8 cellular contexts compared by ENCODE assay signal in the genomic region with DNA sequence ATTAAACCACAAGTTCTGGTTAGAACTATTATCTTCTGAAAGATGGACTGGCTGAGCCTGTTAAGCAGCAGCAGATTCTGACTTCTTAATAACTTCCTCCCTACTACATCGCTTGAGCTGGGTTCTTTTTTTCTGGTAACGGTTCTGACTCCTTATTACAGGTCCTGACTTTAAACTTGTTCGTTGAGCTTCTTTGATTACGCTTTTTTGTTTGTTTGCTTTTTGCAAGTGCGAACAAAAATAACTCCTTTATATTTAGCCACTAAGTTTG. TPM values are rescaled to one million over a fixed set of nuclear protein-coding genes. Genes with fewer than 3 reads are reported as not detected.
DNase-seq lines count a peak whose midpoint lies in the region; ATAC-seq and TF ChIP-seq lines count a peak whose summit lies in the region.

No MANE protein-coding gene starts in this region.

- H3K27ac Mint-ChIP-seq in CD4-positive, CD25-positive, alpha-beta regulatory T cell = peak overlapping the region; percentile 91 to 98 (median 94)
- H3K27ac Mint-ChIP-seq in nephron = peak overlapping the region; percentile 95 to 97 (median 96)

- intact Hi-C loops in dorsolateral prefrontal cortex (cut with DNase I) (loop anchor here (5.0 to 10.0 kb wide), 4 partner anchors 85 to 170 kb away; a partner anchor contains a TSS), posterior vena cava (cut with DNase I) (loop anchor here in 1 of 2 donors (5.0 kb wide), 1 partner anchor 115 kb away; no protein-coding TSS in a partner anchor)

- no peaks in the 10 kb centered on the region for H3K9me3 ChIP-seq in CD4-positive, CD25-positive, alpha-beta regulatory T cell (ENCODE audit: control insufficient read depth in 2 of 2, low read length in 2 of 2)

- H3K9me3 Mint-ChIP-seq in CD4-positive, CD25-positive, alpha-beta regulatory T cell = no peaks in the 10 kb centered on the region
- no peaks in the 10 kb centered on the region for H3K9me3 Mint-ChIP-seq in nephron

- peaks cover 4 to 48% (median 34%) of the 10 kb centered on the region in 4 donors for H3K4me1 Mint-ChIP-seq in CD4-positive, CD25-positive, alpha-beta regulatory T cell
- peaks cover 34% of the 10 kb centered on the region for H3K4me1 Mint-ChIP-seq in nephron

- H3K4me1 ChIP-seq in CD4-positive, CD25-positive, alpha-beta regulatory T cell (ENCODE audit: control insufficient read depth, insufficient read depth, low read length, poor library complexity, severe bottlenecking) = peaks cover 26% of the 10 kb centered on the region

- DNase-seq in CD4-positive, CD25-positive, alpha-beta regulatory T cell = peak in 2 of 3 donors; percentile 9 to 34
- DNase-seq in LNCaP clone FGC (ENCODE audit: low read depth) = no peak
- no peak for DNase-seq in dorsolateral prefrontal cortex
- no peak for DNase-seq in NCI-H345 (lab: John Stamatoyannopoulos, UW)
- no peak for DNase-seq in ACHN
- DNase-seq in activated gamma-delta T cell (lab: John Stamatoyannopoulos, UW) = no peak
- DNase-seq in posterior vena cava (ENCODE audit: low spot score) = no peak

- TF ChIP-seq CTCF in LNCaP clone FGC (IDR thresholded peaks at IDR 0.05; ENCODE audit: control insufficient read depth, extremely low read depth, insufficient read depth) (no peak), dorsolateral prefrontal cortex (IDR thresholded peaks at IDR 0.05 in 54 of 56, conservative IDR thresholded peaks at IDR 0.05 in 2 of 56; ENCODE audit: low read depth in 1 of 56, partially characterized antibody in 56 of 56) (no peak), nephron (IDR thresholded peaks at IDR 0.05; ENCODE audit: unreplicated experiment in 3 of 3) (no peak)

- H3K36me3 ChIP-seq in CD4-positive, CD25-positive, alpha-beta regulatory T cell (ENCODE audit: control insufficient read depth, insufficient read depth, low read length) = no peaks in the 10 kb centered on the region

- H3K4me3 Mint-ChIP-seq in CD4-positive, CD25-positive, alpha-beta regulatory T cell = peak overlapping the region; percentile 94 to 100 (median 98)
- peak overlapping the region; percentile 93 to 100 (median 98) for H3K4me3 Mint-ChIP-seq in nephron

- ATAC-seq in CD4-positive, CD25-positive, alpha-beta regulatory T cell (ENCODE audit: low read depth in 2 of 2) = no peak

- no peaks in the 10 kb centered on the region for H3K36me3 Mint-ChIP-seq in CD4-positive, CD25-positive, alpha-beta regulatory T cell
- no peaks in the 10 kb centered on the region for H3K36me3 Mint-ChIP-seq in nephron (ENCODE audit: low read depth)

- peak overlapping the region; percentile 80 for H3K27ac ChIP-seq in CD4-positive, CD25-positive, alpha-beta regulatory T cell (ENCODE audit: insufficient read depth, low read length, poor library complexity, severe bottlenecking)
- peak overlapping the region in 34 of 59 donors; percentile 4 to 97 (median 92) for H3K27ac ChIP-seq in dorsolateral prefrontal cortex

- no peaks in the 10 kb centered on the region for H3K27me3 ChIP-seq in CD4-positive, CD25-positive, alpha-beta regulatory T cell (ENCODE audit: control insufficient read depth, insufficient read depth, low read length)
- H3K27me3 ChIP-seq in dorsolateral prefrontal cortex = no peaks in the 10 kb centered on the region

- no peaks in the 10 kb centered on the region for H3K27me3 Mint-ChIP-seq in CD4-positive, CD25-positive, alpha-beta regulatory T cell
- peaks cover 4% of the 10 kb centered on the region for H3K27me3 Mint-ChIP-seq in nephron (ENCODE audit: low read depth)

- in situ Hi-C loops in ACHN (cut with HindIII; ENCODE audit: low pct_ligation_motif_present, low pct_unique_long_range_greater_than_20kb, low sequenced_read_pairs) = no loop called here

- H3K4me3 ChIP-seq in CD4-positive, CD25-positive, alpha-beta regulatory T cell (ENCODE audit: low read depth, low read length) = peak overlapping the region; percentile 95
- peak overlapping the region; percentile 86 for H3K4me3 ChIP-seq in LNCaP clone FGC (ENCODE audit: low read depth, low read length)
- peak overlapping the region; percentile 48 to 99 (median 92) for H3K4me3 ChIP-seq in dorsolateral prefrontal cortex

RNA-seq across cellular contexts. Expression of a gene that starts 1.1 kb away (rescaled TPM):
- 35.6 TPM for total RNA-seq in CD4-positive, CD25-positive, alpha-beta regulatory T cell
- 10 to 100 TPM in 1 of 4 donors, 1 to 10 TPM in 3; 7.9 to 11.7 (median 8.8) TPM for polyA plus RNA-seq in CD4-positive, CD25-positive, alpha-beta regulatory T cell
- total RNA-seq in dorsolateral prefrontal cortex = 10 to 100 TPM; 22.9 to 40.0 (median 30.5) TPM
- total RNA-seq in posterior vena cava = 10 to 100 TPM; 23.3 to 32.8 TPM

RNA-seq across cellular contexts. Expression of a gene that starts 22.0 kb away (rescaled TPM):
- total RNA-seq in CD4-positive, CD25-positive, alpha-beta regulatory T cell = not detected
- polyA plus RNA-seq in CD4-positive, CD25-positive, alpha-beta regulatory T cell = not detected
- 1 to 10 TPM in 3 of 120 experiments, under 1 TPM in 11, not detected in 106; 0.13 to 1.2 (median 0.40) TPM for total RNA-seq in dorsolateral prefrontal cortex
- under 1 TPM in 1 of 2 donors, not detected in 1; 0.14 TPM for total RNA-seq in posterior vena cava

RNA-seq across cellular contexts. Expression of a gene that starts 38.7 kb away (rescaled TPM):
- 7.8 TPM for total RNA-seq in CD4-positive, CD25-positive, alpha-beta regulatory T cell
- polyA plus RNA-seq in CD4-positive, CD25-positive, alpha-beta regulatory T cell = 1 to 10 TPM; 5.0 to 6.7 (median 5.8) TPM
- total RNA-seq in dorsolateral prefrontal cortex (10 to 100 TPM in 48 of 120 experiments, 1 to 10 TPM in 72; 5.5 to 16.3 (median 9.4) TPM), posterior vena cava (10 to 100 TPM; 14.9 to 23.9 TPM)

RNA-seq across cellular contexts. Expression of a gene that starts 58.4 kb away (rescaled TPM):
- total RNA-seq in CD4-positive, CD25-positive, alpha-beta regulatory T cell = not detected
- polyA plus RNA-seq in CD4-positive, CD25-positive, alpha-beta regulatory T cell = not detected
- total RNA-seq in dorsolateral prefrontal cortex = 10 to 100 TPM in 116 of 120 experiments, 1 to 10 TPM in 4; 5.2 to 31.5 (median 18.1) TPM
- under 1 TPM; 0.23 to 0.43 TPM for total RNA-seq in posterior vena cava

Comparison
In these comparisons a context has a peak if more than half of its experiments do, and no peak if none do; other contexts are left out.
1. DNase-seq: peak in CD4-positive, CD25-positive, alpha-beta regulatory T cell (2 of 3); none in LNCaP clone FGC (single experiment), dorsolateral prefrontal cortex (0 of 10), NCI-H345 (single experiment), ACHN (single experiment), activated gamma-delta T cell (single experiment) and posterior vena cava (single experiment).
2. Peak in every context shown above with its lines, with median percentiles within 50 percentile points of each other: H3K4me3 ChIP-seq.